ENCODE assay signal across 22 cellular contexts in genomic region chr2:217953011-217953481, GRCh38. TPM values are rescaled to one million over a fixed set of nuclear protein-coding genes. Genes with fewer than 3 reads are reported as not detected.
DNase-seq lines count a peak whose midpoint lies in the region; ATAC-seq, FAIRE-seq and TF ChIP-seq lines count a peak whose summit lies in the region.
"Had no signal": no experiment of that assay in that cellular context is flagged by ENCODE, and none has a peak within 500 bp of the region (broad histone marks: within the 10 kb centered on the region; RNA-seq: fewer than 3 reads in every experiment).

No MANE protein-coding gene starts in this region.

- peaks cover 47% of the 10 kb centered on the region for H3K27me3 Mint-ChIP-seq in activated naive CD4-positive, alpha-beta T cell treated with anti-CD3 and anti-CD28 coated beads, Interleukin-2, amount 10 ng/mL, durations not matched to agents 7 days and 5 days
- H3K27me3 Mint-ChIP-seq in type B pancreatic cell: no peaks in the 10 kb centered on the region

- no peak overlapping the region for H3K4me3 Mint-ChIP-seq in activated naive CD4-positive, alpha-beta T cell treated with anti-CD3 and anti-CD28 coated beads, Interleukin-2, amount 10 ng/mL, durations not matched to agents 7 days and 5 days
- no peak overlapping the region for H3K4me3 Mint-ChIP-seq in type B pancreatic cell
- H3K4me3 Mint-ChIP-seq: activated CD8-positive, alpha-beta memory T cell treated with anti-CD3 and anti-CD28 coated beads, Interleukin-2, amount 10 ng/mL, durations not matched to agents 7 days and 5 days; CD4-positive, alpha-beta memory T cell; nephron progenitor cell had no signal

- no peak overlapping the region for H3K4me3 ChIP-seq in right cardiac atrium (ENCODE audit: low read length)
- H3K4me3 ChIP-seq in upper lobe of right lung: no peak overlapping the region
- H3K4me3 ChIP-seq: skin epidermis had no signal

- peaks cover 61% of the 10 kb centered on the region for H3K4me1 ChIP-seq in right cardiac atrium (ENCODE audit: control insufficient read depth, insufficient read depth, low read length)
- H3K4me1 ChIP-seq in upper lobe of right lung: peaks cover 54% of the 10 kb centered on the region

- H3K27ac Mint-ChIP-seq in activated naive CD4-positive, alpha-beta T cell treated with anti-CD3 and anti-CD28 coated beads, Interleukin-2, amount 10 ng/mL, durations not matched to agents 7 days and 5 days: no peak overlapping the region
- H3K27ac Mint-ChIP-seq in activated naive CD4-positive, alpha-beta T cell treated with anti-CD3 and anti-CD28 coated beads, Interleukin-2, amount 50 U/mL, for 72 hours: no peak overlapping the region
- no peak overlapping the region for H3K27ac Mint-ChIP-seq in type B pancreatic cell
- H3K27ac Mint-ChIP-seq: activated CD8-positive, alpha-beta memory T cell treated with anti-CD3 and anti-CD28 coated beads, Interleukin-2, amount 10 ng/mL, durations not matched to agents 7 days and 5 days; CD4-positive, alpha-beta memory T cell had no signal

- H3K36me3 ChIP-seq in upper lobe of right lung: no peaks in the 10 kb centered on the region

- H3K27me3 ChIP-seq in right cardiac atrium (ENCODE audit: control insufficient read depth, insufficient read depth): no peaks in the 10 kb centered on the region
- H3K27me3 ChIP-seq in upper lobe of right lung: no peaks in the 10 kb centered on the region

- intact Hi-C loops in right cardiac atrium (cut with DNase I): no loop called here
- intact Hi-C loops in posterior vena cava (cut with DNase I): no loop called here
- intact Hi-C loops in upper lobe of right lung (cut with DNase I): no loop called here

- no peak for ATAC-seq in activated naive CD4-positive, alpha-beta T cell treated with anti-CD3 and anti-CD28 coated beads, Interleukin-2, amount 50 U/mL, for 72 hours
- ATAC-seq in right cardiac atrium (peak; percentile 44 to 74), upper lobe of right lung (no peak), HG03469 (IDR thresholded peaks at IDR 0.05; ENCODE audit: unreplicated experiment) (no peak)
- ATAC-seq: activated CD8-positive, alpha-beta memory T cell treated with anti-CD3 and anti-CD28 coated beads, Interleukin-2, amount 10 ng/mL, durations not matched to agents 7 days and 5 days; HCT116 had no signal

- H3K36me3 Mint-ChIP-seq in activated naive CD4-positive, alpha-beta T cell treated with anti-CD3 and anti-CD28 coated beads, Interleukin-2, amount 10 ng/mL, durations not matched to agents 7 days and 5 days: no peaks in the 10 kb centered on the region
- H3K36me3 Mint-ChIP-seq in activated naive CD4-positive, alpha-beta T cell treated with anti-CD3 and anti-CD28 coated beads, Interleukin-2, amount 50 U/mL, for 72 hours: no peaks in the 10 kb centered on the region
- H3K36me3 Mint-ChIP-seq in type B pancreatic cell: peaks cover 11% of the 10 kb centered on the region
- H3K36me3 Mint-ChIP-seq: activated CD8-positive, alpha-beta memory T cell treated with anti-CD3 and anti-CD28 coated beads, Interleukin-2, amount 10 ng/mL, durations not matched to agents 7 days and 5 days; CD4-positive, alpha-beta memory T cell had no signal

- no peak for TF ChIP-seq POLR2A in GM12892 (IDR thresholded peaks at IDR 0.05; ENCODE audit: low read depth, low read length)

- no peaks in the 10 kb centered on the region for H3K9me3 Mint-ChIP-seq in activated naive CD4-positive, alpha-beta T cell treated with anti-CD3 and anti-CD28 coated beads, Interleukin-2, amount 10 ng/mL, durations not matched to agents 7 days and 5 days
- H3K9me3 Mint-ChIP-seq in activated naive CD4-positive, alpha-beta T cell treated with anti-CD3 and anti-CD28 coated beads, Interleukin-2, amount 50 U/mL, for 72 hours: no peaks in the 10 kb centered on the region
- H3K9me3 Mint-ChIP-seq in type B pancreatic cell: peaks cover 4% of the 10 kb centered on the region
- H3K9me3 Mint-ChIP-seq: nephron progenitor cell had no signal

- CTCF ChIA-PET in activated naive CD4-positive, alpha-beta T cell treated with anti-CD3 and anti-CD28 coated beads, Interleukin-2, amount 10 ng/mL, durations not matched to agents 7 days and 5 days (lab: Charles Lee): interaction anchor here (1.1 kb wide), 1 partner anchor 35 kb away, joined by 4 read pairs; no protein-coding TSS in a partner anchor

- H3K4me1 Mint-ChIP-seq in activated naive CD4-positive, alpha-beta T cell treated with anti-CD3 and anti-CD28 coated beads, Interleukin-2, amount 10 ng/mL, durations not matched to agents 7 days and 5 days: no peaks in the 10 kb centered on the region
- peaks cover 57% of the 10 kb centered on the region for H3K4me1 Mint-ChIP-seq in type B pancreatic cell (ENCODE audit: unreplicated experiment)
- H3K4me1 Mint-ChIP-seq: activated CD8-positive, alpha-beta memory T cell treated with anti-CD3 and anti-CD28 coated beads, Interleukin-2, amount 10 ng/mL, durations not matched to agents 7 days and 5 days; CD4-positive, alpha-beta memory T cell had no signal

- WGBS in right cardiac atrium: 54% methylated on average over 7 of the region's 7 CpGs

- no peaks in the 10 kb centered on the region for H3K9me3 ChIP-seq in right cardiac atrium (ENCODE audit: control insufficient read depth, low read length)
- no peaks in the 10 kb centered on the region for H3K9me3 ChIP-seq in upper lobe of right lung

- no peak for FAIRE-seq in GM12892 (lab: Jason Lieb, UNC)
- FAIRE-seq: endothelial cell of umbilical vein had no signal

- peak overlapping the region; percentile 80 for H3K27ac ChIP-seq in right cardiac atrium (ENCODE audit: low read length)
- peak overlapping the region; percentile 81 for H3K27ac ChIP-seq in upper lobe of right lung

- TF ChIP-seq CTCF in upper lobe of right lung (IDR thresholded peaks at IDR 0.05) (no peak), type B pancreatic cell (conservative IDR thresholded peaks at IDR 0.05) (no peak)

- peak; percentile 16 for DNase-seq in activated naive CD4-positive, alpha-beta T cell treated with anti-CD3 and anti-CD28 coated beads, Interleukin-2, amount 10 ng/mL, durations not matched to agents 7 days and 5 days
- no peak for DNase-seq in activated naive CD4-positive, alpha-beta T cell treated with anti-CD3 and anti-CD28 coated beads, Interleukin-2, amount 50 U/mL, for 72 hours (ENCODE audit: low spot score in 2 of 2)
- peak in 2 of 3 donors; percentile 60 to 87 for DNase-seq in right cardiac atrium
- DNase-seq in posterior vena cava (ENCODE audit: low spot score): peak; percentile 82
- peak; percentile 61 for DNase-seq in upper lobe of right lung
- DNase-seq in type B pancreatic cell (ENCODE audit: extremely low spot score, unreplicated experiment): no peak
- DNase-seq in GM12892 (ENCODE audit: insufficient read length): no peak
- DNase-seq: activated CD8-positive, alpha-beta memory T cell treated with anti-CD3 and anti-CD28 coated beads, Interleukin-2, amount 10 ng/mL, durations not matched to agents 7 days and 5 days; activated naive CD4-positive, alpha-beta T cell treated with Interleukin-2 at 50 U/mL for 16 hours; CD4-positive, alpha-beta memory T cell; cerebellar nuclear complex; EL; NCI-H1092; NCI-H82; nephron progenitor cell; RPMI8226; stimulated activated naive CD4-positive, alpha-beta T cell treated with Interleukin-2 at 50 U/mL for 16 hours; T-helper 1 cell had no signal

RNA-seq across cellular contexts. Expression of gene TNS1, which starts 49.7 kb away (rescaled TPM):
- total RNA-seq in activated naive CD4-positive, alpha-beta T cell treated with anti-CD3 and anti-CD28 coated beads, Interleukin-2, amount 50 U/mL, for 72 hours: 1 to 10 TPM in 1 of 2 donors, under 1 TPM in 1; 0.27 to 5.1 TPM
- total RNA-seq in right cardiac atrium (100 to 1,000 TPM; 442 to 647 (median 536) TPM), posterior vena cava (1,000 to 10,000 TPM; 1,255 to 1,508 TPM), upper lobe of right lung (669 TPM), type B pancreatic cell (ENCODE audit: low replicate concordance) (59.2 and 87.5 TPM in 2 replicates)
- polyA plus RNA-seq in right cardiac atrium: 243 TPM
- 1.6 TPM for polyA plus RNA-seq in GM12892 (2012; ENCODE audit: missing spikeins)
- polyA plus RNA-seq: CD4-positive, alpha-beta memory T cell had no signal

Comparison
In these comparisons a context has a peak if more than half of its experiments do, and no peak if none do; other contexts are left out.
1. DNase-seq: peak in activated naive CD4-positive, alpha-beta T cell treated with anti-CD3 and anti-CD28 coated beads, Interleukin-2, amount 10 ng/mL, durations not matched to agents 7 days and 5 days (single experiment), right cardiac atrium (2 of 3), posterior vena cava (single experiment) and upper lobe of right lung (single experiment); none in activated naive CD4-positive, alpha-beta T cell treated with anti-CD3 and anti-CD28 coated beads, Interleukin-2, amount 50 U/mL, for 72 hours (0 of 2), type B pancreatic cell (single experiment) and GM12892 (single experiment).
2. ATAC-seq: peak in right cardiac atrium (2 of 2); none in activated naive CD4-positive, alpha-beta T cell treated with anti-CD3 and anti-CD28 coated beads, Interleukin-2, amount 50 U/mL, for 72 hours (0 of 2), upper lobe of right lung (single experiment) and HG03469 (single experiment).